17 cellular contexts compared by ENCODE assay signal in the genomic region with DNA sequence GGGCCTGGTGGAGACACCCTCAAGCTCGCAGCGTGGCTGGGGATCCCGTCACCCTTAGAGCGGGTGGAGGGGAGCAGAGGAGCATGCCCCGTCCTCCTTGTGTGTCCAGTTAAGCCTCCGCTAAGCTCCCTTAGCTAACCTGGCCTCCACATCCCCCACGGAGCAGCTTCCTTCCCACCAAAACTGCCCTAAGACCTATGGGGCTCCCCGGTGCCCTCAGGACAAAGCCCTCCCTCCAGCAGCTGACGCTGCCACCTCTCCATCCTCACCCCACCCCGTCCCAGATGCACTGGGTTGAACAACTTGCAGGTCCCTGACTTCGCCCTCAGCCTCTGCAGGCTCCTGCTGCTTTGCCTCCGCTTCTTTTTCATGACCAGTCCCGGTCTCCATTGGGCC. TPM values are rescaled to one million over a fixed set of nuclear protein-coding genes. Genes with fewer than 3 reads are reported as not detected.
DNase-seq lines count a peak whose midpoint lies in the region; ATAC-seq, FAIRE-seq and TF ChIP-seq lines count a peak whose summit lies in the region.
"Had no signal": no experiment of that assay in that cellular context is flagged by ENCODE, and none has a peak within 500 bp of the region (broad histone marks: within the 10 kb centered on the region; RNA-seq: fewer than 3 reads in every experiment).

No MANE protein-coding gene starts in this region.

- H3K27ac ChIP-seq in HCT116 (ENCODE audit: low read depth, low read length) (peak overlapping the region; percentile 98), keratinocyte (ENCODE audit: control insufficient read depth, insufficient read depth, low read length) (peak overlapping the region; percentile 98), stomach (peak overlapping the region; percentile 10 to 94 (median 90))
- H3K27ac ChIP-seq: neutrophil had no signal

- TF ChIP-seq POLR2A in HCT116 (IDR thresholded peaks at IDR 0.05; ENCODE audit: borderline replicate concordance, extremely low read depth, insufficient read depth, insufficient read length) (no peak), stomach (IDR thresholded peaks at IDR 0.05) (no peak)

- peak overlapping the region; percentile 92 for H3K4me3 Mint-ChIP-seq in MCF 10A (ENCODE audit: unreplicated experiment)
- H3K4me3 Mint-ChIP-seq: CD4-positive, alpha-beta memory T cell; stimulated activated effector memory CD8-positive, alpha-beta T cell treated with anti-CD3 and anti-CD28 coated beads, Interleukin-12 subunit alpha, Interleukin-12 subunit beta, amount 100 ng/mL, for 72 hours had no signal

- H3K79me2 ChIP-seq in HCT116 (ENCODE audit: insufficient read depth, low read length): peaks cover 4% of the 10 kb centered on the region; the same call in 1 of the 2 replicates
- peaks cover 33% of the 10 kb centered on the region for H3K79me2 ChIP-seq in keratinocyte (ENCODE audit: control insufficient read depth, insufficient read depth, low read length)

- no peak for TF ChIP-seq EP300 in stomach (IDR thresholded peaks at IDR 0.05)

- H3K27me3 ChIP-seq in HCT116 (ENCODE audit: insufficient read depth, low read length) (no peaks in the 10 kb centered on the region), keratinocyte (ENCODE audit: control insufficient read depth, extremely low read depth, insufficient read depth, low read length) (no peaks in the 10 kb centered on the region), stomach (peaks cover 0 to 31% (median 21%) of the 10 kb centered on the region in 3 donors)

- ATAC-seq in HCT116 (no peak), HG02852 (IDR thresholded peaks at IDR 0.05; ENCODE audit: unreplicated experiment) (no peak), HG03159 (IDR thresholded peaks at IDR 0.05; ENCODE audit: unreplicated experiment) (no peak)
- ATAC-seq: stimulated activated effector memory CD8-positive, alpha-beta T cell treated with anti-CD3 and anti-CD28 coated beads, Interleukin-12 subunit alpha, Interleukin-12 subunit beta, amount 100 ng/mL, for 72 hours had no signal

- no peak for TF ChIP-seq RAD21 in HCT116 (IDR thresholded peaks at IDR 0.05; ENCODE audit: low read depth)

- H3K27me3 Mint-ChIP-seq in MCF 10A (ENCODE audit: insufficient read depth, unreplicated experiment): no peaks in the 10 kb centered on the region

- H3K4me2 ChIP-seq in HCT116 (ENCODE audit: low read length) (peak overlapping the region; percentile 90), keratinocyte (ENCODE audit: control insufficient read depth, extremely low read depth, insufficient read depth, low read depth, low read length) (peak overlapping the region; percentile 91)

- peaks cover 25% of the 10 kb centered on the region for H3K36me3 Mint-ChIP-seq in MCF 10A (ENCODE audit: insufficient read depth, unreplicated experiment)
- H3K36me3 Mint-ChIP-seq: CD4-positive, alpha-beta memory T cell; stimulated activated effector memory CD8-positive, alpha-beta T cell treated with anti-CD3 and anti-CD28 coated beads, Interleukin-12 subunit alpha, Interleukin-12 subunit beta, amount 100 ng/mL, for 72 hours had no signal

- dilution Hi-C loops in keratinocyte (cut with MboI; ENCODE audit: extremely low pct_ligation_motif_present, low sequenced_read_pairs): no loop called here

- POLR2A ChIA-PET in HCT116 (lab: Charles Lee): interaction anchor here (1.1 to 2.5 kb wide), 4 partner anchors 41 to 53 kb away, joined by 3 to 10 read pairs (median 4); partner anchors contain the start of gene CDCA4
- POLR2A ChIA-PET in MCF 10A (lab: Yijun Ruan, JAX): interaction anchor here (0.7 to 11.4 kb wide), 20 partner anchors 10 to 327 kb away, joined by 3 to 636 read pairs (median 6); partner anchors contain the start of genes BRF1, CDCA4, CEP170B and CLBA1

- H2AFZ ChIP-seq in HCT116 (ENCODE audit: low read depth, low read length, poor library complexity, severe bottlenecking) (no peak overlapping the region), keratinocyte (ENCODE audit: control insufficient read depth, low read length) (peak overlapping the region; percentile 26)

- H3K4me1 ChIP-seq in HCT116 (ENCODE audit: control insufficient read depth in 1 of 2, insufficient read depth in 2 of 2, low read length in 2 of 2) (peaks cover 73 to 95% of the 10 kb centered on the region in 2 experiments), keratinocyte (ENCODE audit: control insufficient read depth, extremely low read depth, insufficient read depth, low read length) (peaks cover 59% of the 10 kb centered on the region), stomach (peaks cover 73 to 99% (median 93%) of the 10 kb centered on the region in 4 donors)

- H3K9me1 ChIP-seq in keratinocyte (ENCODE audit: control insufficient read depth, extremely low read depth, insufficient read depth, low read length): no peaks in the 10 kb centered on the region

- TF ChIP-seq CTCF in HCT116 (IDR thresholded peaks at IDR 0.05 in 2 of 3, conservative IDR thresholded peaks at IDR 0.05 in 1 of 3; ENCODE audit: borderline replicate concordance in 1 of 3, insufficient read depth in 1 of 3, low read depth in 2 of 3, low read length in 2 of 3) (no peak), MCF 10A (IDR thresholded peaks at IDR 0.05; ENCODE audit: unreplicated experiment) (no peak), keratinocyte (optimal IDR thresholded peaks at IDR 0.05 in 1 of 3, IDR thresholded peaks at IDR 0.05 in 1 of 3, conservative IDR thresholded peaks at IDR 0.05 in 1 of 3; ENCODE audit: extremely low read depth in 1 of 3, insufficient read depth in 2 of 3, low read length in 3 of 3) (no peak), stomach (IDR thresholded peaks at IDR 0.05) (no peak)

- H3K4me1 Mint-ChIP-seq in MCF 10A (ENCODE audit: insufficient read depth, unreplicated experiment): peaks cover 37% of the 10 kb centered on the region

- H3K9me2 ChIP-seq in HCT116 (ENCODE audit: insufficient read depth): no peaks in the 10 kb centered on the region

- no peaks in the 10 kb centered on the region for H3K9me3 ChIP-seq in HCT116 (ENCODE audit: control insufficient read depth in 1 of 2, insufficient read depth in 1 of 2, low read depth in 1 of 2, low read length in 2 of 2)
- no peaks in the 10 kb centered on the region for H3K9me3 ChIP-seq in keratinocyte (ENCODE audit: control insufficient read depth, low read depth, low read length)
- H3K9me3 ChIP-seq in stomach: no peaks in the 10 kb centered on the region
- H3K9me3 ChIP-seq: neutrophil had no signal

- H3K9ac ChIP-seq in HCT116 (ENCODE audit: low read length) (peak overlapping the region; percentile 80), keratinocyte (ENCODE audit: control insufficient read depth, extremely low read depth, insufficient read depth, low read length) (peak overlapping the region; percentile 100)

- H3K27ac Mint-ChIP-seq in MCF 10A (ENCODE audit: low read depth, unreplicated experiment): peak overlapping the region; percentile 78
- H3K27ac Mint-ChIP-seq: CD4-positive, alpha-beta memory T cell; stimulated activated effector memory CD8-positive, alpha-beta T cell treated with anti-CD3 and anti-CD28 coated beads, Interleukin-12 subunit alpha, Interleukin-12 subunit beta, amount 100 ng/mL, for 72 hours had no signal

- H3K36me3 ChIP-seq in HCT116 (ENCODE audit: control insufficient read depth in 1 of 2, insufficient read depth in 2 of 2, low read length in 2 of 2): no peaks in the 10 kb centered on the region
- H3K36me3 ChIP-seq in keratinocyte (ENCODE audit: control insufficient read depth in 2 of 2, extremely low read depth in 1 of 2, insufficient read depth in 2 of 2, low read length in 2 of 2): no peaks in the 10 kb centered on the region
- H3K36me3 ChIP-seq in stomach: no peaks in the 10 kb centered on the region
- H3K36me3 ChIP-seq: neutrophil had no signal

- CTCF ChIA-PET in HCT116 (lab: Charles Lee): interaction anchor here (0.9 to 5.3 kb wide), 11 partner anchors 10 to 327 kb away, joined by 3 to 56 read pairs (median 4); partner anchors contain the start of genes BRF1, CDCA4 and CLBA1
- CTCF ChIA-PET in MCF 10A (lab: Yijun Ruan, JAX): interaction anchor here (0.6 to 6.5 kb wide), 12 partner anchors 10 to 204 kb away, joined by 3 to 167 read pairs (median 7); partner anchors contain the start of genes CDCA4 and CLBA1

- RAD21 ChIA-PET in HCT116 (lab: Charles Lee; ENCODE audit: low non-redundant PET in 1 of 2, low total read pairs in 2 of 2, uncharacterized antibody in 2 of 2, unreplicated experiment in 2 of 2): interaction anchor here (1.4 to 1.9 kb wide), 2 partner anchors 40 to 72 kb away, joined by 3 to 6 read pairs; no protein-coding TSS in a partner anchor

- FAIRE-seq in keratinocyte (lab: Jason Lieb, UNC): peak; percentile 55

- intact Hi-C loops in HCT116 (cut with micrococcal nuclease) (loop anchor here (5.0 to 10.0 kb wide), 2 partner anchors 113 to 191 kb away; partner anchors contain the start of gene JAG2), MCF 10A (cut with micrococcal nuclease) (no loop called here), stomach (cut with DNase I; ENCODE audit: low total_unique reads) (no loop called here)

- DNase-seq in HCT116 (ENCODE audit: low read depth, low spot score) (no peak), MCF 10A (ENCODE audit: unreplicated experiment) (no peak), keratinocyte (ENCODE audit: low read depth, low spot score) (no peak), stomach (no peak), dermis blood vessel endothelial cell (no peak), NCI-H2081 (lab: John Stamatoyannopoulos, UW) (no peak)
- DNase-seq: activated CD4-positive, alpha-beta T cell treated with anti-CD3 and anti-CD28 coated beads for 4 hours; caudate nucleus; CD4-positive, alpha-beta memory T cell; islet precursor cell; NCI-H1105; OCI-M1; stimulated activated CD4-positive, alpha-beta T cell treated with anti-CD3 and anti-CD28 coated beads, Interleukin-2, amount 100 ng/mL, for 24 hours had no signal

- BruUV-seq in HCT116 (replicated peaks; lab: Mats Ljungman, UMichigan) (no TSS peak), MCF 10A (replicated peaks; lab: Mats Ljungman, UMichigan) (no TSS peak)

- H3K9me3 Mint-ChIP-seq in MCF 10A (ENCODE audit: unreplicated experiment): no peaks in the 10 kb centered on the region
- H3K9me3 Mint-ChIP-seq: stimulated activated effector memory CD8-positive, alpha-beta T cell treated with anti-CD3 and anti-CD28 coated beads, Interleukin-12 subunit alpha, Interleukin-12 subunit beta, amount 100 ng/mL, for 72 hours had no signal

- WGBS in stomach, 5 donors: 49 to 60% (median 57%) methylated on average over 13 of the region's 13 CpGs

- H4K20me1 ChIP-seq in HCT116 (ENCODE audit: insufficient read depth): no peaks in the 10 kb centered on the region
- peaks cover 3% of the 10 kb centered on the region for H4K20me1 ChIP-seq in keratinocyte (ENCODE audit: control insufficient read depth, extremely low read depth, insufficient read depth, low read length)

- H3K4me3 ChIP-seq in HCT116 (replicated peaks in 1 of 2; ENCODE audit: low read depth in 1 of 2, low read length in 2 of 2) (peak overlapping the region; percentile 15 to 41; a peak in 3 of 4 replicates), keratinocyte (ENCODE audit: control insufficient read depth in 2 of 3, extremely low read depth in 1 of 3, insufficient read depth in 2 of 3, low read depth in 1 of 3, low read length in 3 of 3) (peak overlapping the region in 1 of 3 experiments; percentile 7), stomach (peak overlapping the region; percentile 6 to 24 (median 10))

RNA-seq across cellular contexts. Expression of gene AHNAK2, which starts 4.0 kb away (rescaled TPM):
- total RNA-seq in HCT116 (2021; ENCODE audit: unreplicated experiment) (45.0 TPM), MCF 10A (2022) (218 and 286 TPM in 2 replicates), stomach (100 to 1,000 TPM in 1 of 5 donors, 10 to 100 TPM in 4; 11.0 to 117 (median 15.1) TPM), dermis blood vessel endothelial cell (24.5 and 40.5 TPM in 2 replicates)
- 37.0 and 46.7 TPM in 2 replicates for polyA plus RNA-seq in HCT116 (2012)
- polyA plus RNA-seq in keratinocyte (142 to 198 TPM (median 164 TPM) in 3 replicates), stomach (10 to 100 TPM in 1 of 3 donors, 1 to 10 TPM in 2; 1.5 to 46.3 (median 2.1) TPM)
- 725 TPM for polyA plus RNA-seq in keratinocyte (2011; ENCODE audit: low read depth)
- 78.9 and 92.5 TPM in 2 replicates for polyA plus RNA-seq in keratinocyte (2011; cell fraction: cytosol; rRNA removed)
- polyA plus RNA-seq in keratinocyte (2011; cell fraction: nucleus; rRNA removed): 988 and 1,021 TPM in 2 replicates
- polyA plus RNA-seq in keratinocyte (2012; ENCODE audit: low replicate concordance): 289 and 443 TPM in 2 replicates
- 622 to 721 TPM (median 625 TPM) in 3 replicates for polyA minus RNA-seq in keratinocyte
- polyA minus RNA-seq in keratinocyte (2011; cell fraction: cytosol; rRNA and poly(A)+ RNA removed): 342 TPM
- polyA minus RNA-seq in keratinocyte (2011; cell fraction: nucleus; rRNA and poly(A)+ RNA removed): 1,549 and 2,078 TPM in 2 replicates
- polyA plus RNA-seq: CD4-positive, alpha-beta memory T cell had no signal

RNA-seq across cellular contexts. Expression of gene CLBA1, which starts 11.4 kb away (rescaled TPM):
- 14.8 TPM for total RNA-seq in HCT116 (2021; ENCODE audit: unreplicated experiment)
- 10.6 and 11.2 TPM in 2 replicates for polyA plus RNA-seq in HCT116 (2012)
- total RNA-seq in MCF 10A (2022): 20.3 and 24.3 TPM in 2 replicates
- 8.6 to 11.7 TPM (median 9.1 TPM) in 3 replicates for polyA plus RNA-seq in keratinocyte
- 3.3 TPM for polyA plus RNA-seq in keratinocyte (2011; ENCODE audit: low read depth)
- 8.1 and 9.8 TPM in 2 replicates for polyA plus RNA-seq in keratinocyte (2011; cell fraction: cytosol; rRNA removed)
- 22.6 and 24.3 TPM in 2 replicates for polyA plus RNA-seq in keratinocyte (2011; cell fraction: nucleus; rRNA removed)
- 10.3 and 10.9 TPM in 2 replicates for polyA plus RNA-seq in keratinocyte (2012; ENCODE audit: low replicate concordance)
- polyA minus RNA-seq in keratinocyte: 5.1 to 5.2 TPM (median 5.1 TPM) in 3 replicates
- 6.5 TPM for polyA minus RNA-seq in keratinocyte (2011; cell fraction: cytosol; rRNA and poly(A)+ RNA removed)
- polyA minus RNA-seq in keratinocyte (2011; cell fraction: nucleus; rRNA and poly(A)+ RNA removed): 7.3 and 15.5 TPM in 2 replicates
- total RNA-seq in stomach: 1 to 10 TPM in 4 of 5 donors, not detected in 1; 3.5 to 8.7 (median 6.7) TPM
- polyA plus RNA-seq in stomach: 10 to 100 TPM in 1 of 3 donors, 1 to 10 TPM in 2; 3.7 to 13.9 (median 4.2) TPM
- 3.7 and 4.6 TPM in 2 replicates for total RNA-seq in dermis blood vessel endothelial cell

RNA-seq across cellular contexts. Expression of gene CDCA4, which starts 46.7 kb away (rescaled TPM):
- total RNA-seq in HCT116 (2021; ENCODE audit: unreplicated experiment) (62.4 TPM), MCF 10A (2022) (29.3 and 33.0 TPM in 2 replicates), stomach (10 to 100 TPM in 2 of 5 donors, 1 to 10 TPM in 3; 2.9 to 12.3 (median 4.5) TPM), dermis blood vessel endothelial cell (29.8 and 41.1 TPM in 2 replicates)
- polyA plus RNA-seq in HCT116 (2012): 54.1 and 55.1 TPM in 2 replicates
- polyA plus RNA-seq in keratinocyte (29.8 to 48.7 TPM (median 35.7 TPM) in 3 replicates), stomach (1 to 10 TPM; 4.7 to 9.4 (median 8.0) TPM)
- 5.3 TPM for polyA plus RNA-seq in keratinocyte (2011; ENCODE audit: low read depth)
- polyA plus RNA-seq in keratinocyte (2011; cell fraction: cytosol; rRNA removed): 22.7 and 31.2 TPM in 2 replicates
- 30.3 and 36.4 TPM in 2 replicates for polyA plus RNA-seq in keratinocyte (2011; cell fraction: nucleus; rRNA removed)
- 15.0 and 47.2 TPM in 2 replicates for polyA plus RNA-seq in keratinocyte (2012; ENCODE audit: low replicate concordance)
- 21.6 to 29.0 TPM (median 28.1 TPM) in 3 replicates for polyA minus RNA-seq in keratinocyte
- polyA minus RNA-seq in keratinocyte (2011; cell fraction: cytosol; rRNA and poly(A)+ RNA removed): 44.7 TPM
- polyA minus RNA-seq in keratinocyte (2011; cell fraction: nucleus; rRNA and poly(A)+ RNA removed): 20.9 and 27.0 TPM in 2 replicates

RNA-seq across cellular contexts. Expression of gene PLD4, which starts 49.5 kb away (rescaled TPM):
- 0.12 TPM for total RNA-seq in HCT116 (2021; ENCODE audit: unreplicated experiment)
- polyA plus RNA-seq in HCT116 (2012): 0.02 and 0.08 TPM in 2 replicates
- not detected in 2 replicates for total RNA-seq in MCF 10A (2022)
- polyA plus RNA-seq in keratinocyte: 0.01 TPM in 1 of 3 replicates, not detected in the others
- polyA plus RNA-seq in keratinocyte (2011; ENCODE audit: low read depth): not detected
- polyA plus RNA-seq in keratinocyte (2011; cell fraction: cytosol; rRNA removed): not detected in 2 replicates
- polyA plus RNA-seq in keratinocyte (2011; cell fraction: nucleus; rRNA removed): not detected in 2 replicates
- polyA plus RNA-seq in keratinocyte (2012; ENCODE audit: low replicate concordance): 0.87 TPM in 1 of 2 replicates, not detected in the other
- polyA minus RNA-seq in keratinocyte: 0.07 TPM in 1 of 3 replicates, not detected in the others
- polyA minus RNA-seq in keratinocyte (2011; cell fraction: cytosol; rRNA and poly(A)+ RNA removed): not detected
- not detected in 2 replicates for polyA minus RNA-seq in keratinocyte (2011; cell fraction: nucleus; rRNA and poly(A)+ RNA removed)
- total RNA-seq in stomach: 1 to 10 TPM in 1 of 5 donors, under 1 TPM in 1, not detected in 3; 0.14 to 2.6 TPM
- 1 to 10 TPM in 1 of 3 donors, under 1 TPM in 1, not detected in 1; 0.70 to 1.7 TPM for polyA plus RNA-seq in stomach
- under 0.01 and 0.05 TPM in 2 replicates for total RNA-seq in dermis blood vessel endothelial cell
- total RNA-seq: CD4-positive, alpha-beta memory T cell had no signal
